20 cellular contexts compared by ENCODE assay signal in the genomic region with DNA sequence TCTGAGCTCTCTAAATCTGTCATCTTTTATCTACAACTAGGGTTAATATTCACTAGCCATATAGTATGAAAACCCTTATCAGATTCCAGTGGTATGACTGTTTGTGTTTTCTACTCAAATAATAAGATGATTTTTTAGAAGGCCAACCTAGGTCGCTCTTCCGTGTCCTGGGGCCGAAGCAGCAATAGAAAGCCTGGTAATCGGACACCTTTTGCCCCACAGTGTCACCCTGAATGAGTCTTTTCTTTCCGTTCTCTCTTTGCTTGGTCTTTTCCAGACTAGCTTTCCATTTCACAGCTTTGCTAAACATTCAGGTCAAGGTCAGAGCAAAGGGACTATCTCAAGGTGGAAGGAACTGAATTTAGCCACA.
A peak's percentile ranks its signal among the peaks of the same experiment; 100 is the strongest.
DNase-seq lines count a peak whose midpoint lies in the region; ATAC-seq and TF ChIP-seq lines count a peak whose summit lies in the region.
"Had no signal": no experiment of that assay in that cellular context is flagged by ENCODE, and none has a peak within 500 bp of the region (broad histone marks: within the 10 kb centered on the region; RNA-seq: fewer than 3 reads in every experiment).

No MANE protein-coding gene starts in this region.

- H3K4me3 ChIP-seq in BLaER1, result no peak overlapping the region
- H3K4me3 ChIP-seq: suprapubic skin had no signal

- H3K27me3 Mint-ChIP-seq in chondrocyte (ENCODE audit: low read depth) (no peaks in the 10 kb centered on the region), nephron progenitor cell (ENCODE audit: low read depth, poor library complexity) (peaks cover 5% of the 10 kb centered on the region)
- H3K27me3 Mint-ChIP-seq: activated naive CD4-positive, alpha-beta T cell treated with anti-CD3 and anti-CD28 coated beads, Interleukin-2, amount 50 U/mL, for 24 hours had no signal

- H3K9me3 ChIP-seq in BLaER1, result peaks cover 18% of the 10 kb centered on the region
- H3K9me3 ChIP-seq: suprapubic skin had no signal

- no peaks in the 10 kb centered on the region for H4K20me1 ChIP-seq in BLaER1

- H3K27ac ChIP-seq in BLaER1, result peak overlapping the region; percentile 50
- H3K27ac ChIP-seq: RWPE1, suprapubic skin had no signal

- H3K4me2 ChIP-seq in BLaER1, result peak overlapping the region; percentile 95

- H3K4me3 Mint-ChIP-seq in chondrocyte (ENCODE audit: unreplicated experiment) (no peak overlapping the region), nephron progenitor cell (peak overlapping the region; percentile 7)
- H3K4me3 Mint-ChIP-seq: activated naive CD4-positive, alpha-beta T cell treated with anti-CD3 and anti-CD28 coated beads, Interleukin-2, amount 50 U/mL, for 24 hours; activated T-cell treated with anti-CD3 and anti-CD28 coated beads, Interleukin-2, amount 50 U/mL, for 72 hours; CD8-positive, alpha-beta T cell had no signal

- no peaks in the 10 kb centered on the region for H3K36me3 ChIP-seq in BLaER1
- H3K36me3 ChIP-seq: suprapubic skin had no signal

- no peaks in the 10 kb centered on the region for H3K27me3 ChIP-seq in BLaER1
- H3K27me3 ChIP-seq: suprapubic skin had no signal

- no peaks in the 10 kb centered on the region for H3K36me3 Mint-ChIP-seq in chondrocyte (ENCODE audit: low read depth)
- H3K36me3 Mint-ChIP-seq in nephron progenitor cell (ENCODE audit: low read depth), result no peaks in the 10 kb centered on the region
- H3K36me3 Mint-ChIP-seq: activated naive CD4-positive, alpha-beta T cell treated with anti-CD3 and anti-CD28 coated beads, Interleukin-2, amount 50 U/mL, for 24 hours; CD8-positive, alpha-beta T cell had no signal

- H3K4me1 ChIP-seq in BLaER1, result peaks cover 47% of the 10 kb centered on the region

- H3K9me3 Mint-ChIP-seq in chondrocyte (ENCODE audit: low read depth) (no peaks in the 10 kb centered on the region), nephron progenitor cell (no peaks in the 10 kb centered on the region)
- H3K9me3 Mint-ChIP-seq: activated naive CD4-positive, alpha-beta T cell treated with anti-CD3 and anti-CD28 coated beads, Interleukin-2, amount 50 U/mL, for 24 hours; activated T-cell treated with anti-CD3 and anti-CD28 coated beads, Interleukin-2, amount 50 U/mL, for 72 hours; CD8-positive, alpha-beta T cell had no signal

- TF ChIP-seq CTCF in chondrocyte (IDR thresholded peaks at IDR 0.05) (no peak), nephron progenitor cell (IDR thresholded peaks at IDR 0.05) (no peak)

- H3K27ac Mint-ChIP-seq in chondrocyte (ENCODE audit: unreplicated experiment), result peak overlapping the region; percentile 34
- no peak overlapping the region for H3K27ac Mint-ChIP-seq in nephron progenitor cell
- H3K27ac Mint-ChIP-seq: activated naive CD4-positive, alpha-beta T cell treated with anti-CD3 and anti-CD28 coated beads, Interleukin-2, amount 50 U/mL, for 24 hours; activated T-cell treated with anti-CD3 and anti-CD28 coated beads, Interleukin-2, amount 50 U/mL, for 72 hours; CD8-positive, alpha-beta T cell had no signal

- peak; percentile 18 for DNase-seq in NCI-H226
- DNase-seq in chondrocyte (ENCODE audit: low spot score), result no peak
- no peak for DNase-seq in nephron progenitor cell
- no peak for DNase-seq in NCI-H524 (lab: John Stamatoyannopoulos, UW)
- no peak for DNase-seq in NK-92 treated with Interleukin-12 subunit alpha and Interleukin-12 subunit beta, amount 100 ng/mL, for 24 hours (lab: John Stamatoyannopoulos, UW)
- DNase-seq in D341Med (ENCODE audit: low spot score), result no peak
- DNase-seq: activated CD4-positive, CD25-positive, alpha-beta regulatory T cell treated with anti-CD3 and anti-CD28 coated beads, Interleukin-2, amount 50 U/mL, for 72 hours; activated T-cell treated with anti-CD3 and anti-CD28 coated beads, Interleukin-2, amount 50 U/mL, for 72 hours; CD8-positive, alpha-beta T cell; DMS79 treated with DMSO at 0.1 percent for 48 hours; KG1; mammary epithelial cell; NCI-H1930; NCI-H446 treated with DMSO at 0.1 percent for 48 hours had no signal

- peak overlapping the region; percentile 20; the same call in 1 of the 2 replicates for H3K9ac ChIP-seq in BLaER1

- no peak for ATAC-seq in HG03108 (IDR thresholded peaks at IDR 0.05; ENCODE audit: unreplicated experiment)
- ATAC-seq: activated T-cell treated with anti-CD3 and anti-CD28 coated beads, Interleukin-2, amount 50 U/mL, for 72 hours; CD8-positive, alpha-beta T cell; sciatic nerve had no signal

- H3K4me1 Mint-ChIP-seq in chondrocyte (ENCODE audit: low read depth), result peaks cover 36% of the 10 kb centered on the region
- H3K4me1 Mint-ChIP-seq in nephron progenitor cell, result peaks cover 53% of the 10 kb centered on the region
